ENCODE assay signal across 23 cellular contexts in the genomic region with DNA sequence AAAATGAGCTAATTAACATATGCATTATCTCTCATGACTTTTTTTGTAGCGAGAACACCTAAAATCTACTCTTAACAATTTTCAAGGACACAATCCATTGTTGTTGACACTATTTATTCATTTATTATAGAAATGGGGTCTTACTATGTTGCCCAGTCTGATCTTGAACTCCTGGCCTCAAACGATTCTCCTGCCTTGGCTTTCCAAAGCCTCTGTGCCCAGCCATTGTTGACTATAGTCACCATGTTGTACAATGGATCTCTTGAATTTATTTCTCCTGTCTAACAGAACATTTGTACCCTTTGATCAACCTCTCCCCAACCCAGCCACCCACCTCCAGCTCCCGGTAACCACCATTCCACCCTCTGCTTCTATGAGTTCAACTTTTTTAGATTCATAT. TPM values are rescaled to one million over a fixed set of nuclear protein-coding genes. Genes with fewer than 3 reads are reported as not detected.
DNase-seq lines count a peak whose midpoint lies in the region; ATAC-seq, FAIRE-seq and TF ChIP-seq lines count a peak whose summit lies in the region.
"Had no signal": no experiment of that assay in that cellular context is flagged by ENCODE, and none has a peak within 500 bp of the region (broad histone marks: within the 10 kb centered on the region; RNA-seq: fewer than 3 reads in every experiment).

No MANE protein-coding gene starts in this region.

- POLR2A ChIA-PET in HepG2 (lab: Yijun Ruan, JAX): no interaction called here
- POLR2A ChIA-PET in K562 (lab: Yijun Ruan, JAX): no interaction called here

- H3K36me3 ChIP-seq in HepG2 (replicated peaks in 1 of 2; ENCODE audit: control insufficient read depth in 1 of 2, insufficient read depth in 2 of 2, low read length in 2 of 2) (no peaks in the 10 kb centered on the region), right lobe of liver (no peaks in the 10 kb centered on the region), K562 (ENCODE audit: control insufficient read depth, insufficient read depth, low read length) (no peaks in the 10 kb centered on the region)
- H3K36me3 ChIP-seq: BLaER1 treated with 17β-estradiol and CSF1 and Interleukin-3, amounts not matched to agents 10 nM and 100 nM had no signal

- no peak for TF ChIP-seq EP300 in HepG2 (IDR thresholded peaks at IDR 0.05; ENCODE audit: low read depth in 2 of 2, low read length in 2 of 2)
- no peak for TF ChIP-seq EP300 in HepG2 (CRISPR knock-in tag; IDR thresholded peaks at IDR 0.05; ENCODE audit: borderline replicate concordance)
- TF ChIP-seq EP300 in K562 (IDR thresholded peaks at IDR 0.05; ENCODE audit: low read length): no peak

- no peaks in the 10 kb centered on the region for H3K9me1 ChIP-seq in K562 (ENCODE audit: control insufficient read depth, insufficient read depth, low read length)

- TF ChIP-seq CTCF in HepG2 (CRISPR knock-in tag; IDR thresholded peaks at IDR 0.05): no peak
- TF ChIP-seq CTCF in right lobe of liver (IDR thresholded peaks at IDR 0.05): no peak
- no peak for TF ChIP-seq CTCF in K562 (IDR thresholded peaks at IDR 0.05 in 2 of 3, conservative IDR thresholded peaks at IDR 0.05 in 1 of 3; ENCODE audit: insufficient read depth in 2 of 3, low read depth in 1 of 3, low read length in 3 of 3)

- intact Hi-C loops in HepG2 (cut with micrococcal nuclease; ENCODE audit: unreplicated experiment) (no loop called here), right lobe of liver (cut with DNase I) (no loop called here), K562 (cut with micrococcal nuclease) (no loop called here)

- no peak overlapping the region for H3K27ac ChIP-seq in HepG2 (ENCODE audit: extremely low read length, insufficient read depth, low read length)
- no peak overlapping the region for H3K27ac ChIP-seq in right lobe of liver
- no peak overlapping the region for H3K27ac ChIP-seq in K562 (ENCODE audit: extremely low read depth, low read depth, low read length)
- H3K27ac ChIP-seq: 22Rv1; A549; BLaER1 treated with 17β-estradiol and CSF1 and Interleukin-3, amounts not matched to agents 10 nM and 100 nM; C4-2B had no signal

- H3K79me2 ChIP-seq in HepG2 (ENCODE audit: insufficient read depth, low read length) (no peaks in the 10 kb centered on the region), K562 (ENCODE audit: control insufficient read depth, insufficient read depth, low read length) (no peaks in the 10 kb centered on the region)

- no peak overlapping the region for H3K4me3 ChIP-seq in HepG2 (replicated peaks in 1 of 3; ENCODE audit: insufficient read depth in 1 of 3, low read depth in 2 of 3, low read length in 3 of 3)
- H3K4me3 ChIP-seq in right lobe of liver: no peak overlapping the region
- H3K4me3 ChIP-seq in K562: no peak overlapping the region
- H3K4me3 ChIP-seq: A549; BLaER1 treated with 17β-estradiol and CSF1 and Interleukin-3, amounts not matched to agents 10 nM and 100 nM had no signal

- TF ChIP-seq POLR2A in HepG2 (IDR thresholded peaks at IDR 0.05; ENCODE audit: insufficient read depth in 1 of 2, low read depth in 2 of 2, low read length in 2 of 2) (no peak), right lobe of liver (IDR thresholded peaks at IDR 0.05) (no peak), K562 (conservative IDR thresholded peaks at IDR 0.05) (no peak)

- H3K4me2 ChIP-seq in HepG2 (ENCODE audit: low read depth, low read length) (no peak overlapping the region), K562 (ENCODE audit: insufficient read depth, low read length) (no peak overlapping the region)
- H3K4me2 ChIP-seq: A549; BLaER1 treated with 17β-estradiol and CSF1 and Interleukin-3, amounts not matched to agents 10 nM and 100 nM had no signal

- H3K9ac ChIP-seq in HepG2 (ENCODE audit: insufficient read depth, low read depth, low read length): no peak overlapping the region
- H3K9ac ChIP-seq in K562 (ENCODE audit: insufficient read depth in 1 of 2, low read depth in 2 of 2, low read length in 2 of 2): no peak overlapping the region
- H3K9ac ChIP-seq: BLaER1 treated with 17β-estradiol and CSF1 and Interleukin-3, amounts not matched to agents 10 nM and 100 nM had no signal

- in situ Hi-C loops in HepG2 (cut with HindIII; ENCODE audit: extremely low pct_ligation_motif_present, low pct_unique_long_range_greater_than_20kb): no loop called here
- in situ Hi-C loops in K562 (cut with MboI): no loop called here

- CTCF ChIA-PET in HepG2 (lab: Yijun Ruan, JAX; ENCODE audit: low intra/inter-chr PET ratio, low total read pairs): no interaction called here
- CTCF ChIA-PET in K562 (lab: Yijun Ruan, JAX; ENCODE audit: low intra/inter-chr PET ratio): no interaction called here

- H3K27me3 ChIP-seq in HepG2 (ENCODE audit: control insufficient read depth in 1 of 2, insufficient read depth in 2 of 2, low read length in 2 of 2): no peaks in the 10 kb centered on the region
- H3K27me3 ChIP-seq in right lobe of liver: no peaks in the 10 kb centered on the region
- peaks cover 0 to 8% of the 10 kb centered on the region in 2 experiments; a peak in 1 of 5 replicates for H3K27me3 ChIP-seq in K562 (ENCODE audit: control insufficient read depth in 2 of 2, insufficient read depth in 2 of 2, low read length in 2 of 2)
- H3K27me3 ChIP-seq: BLaER1 treated with 17β-estradiol and CSF1 and Interleukin-3, amounts not matched to agents 10 nM and 100 nM had no signal

- WGBS in HepG2 (ENCODE audit: low lambda C conversion rate): 56% methylated on average over 3 of the region's 3 CpGs
- 86% methylated on average over 3 of the region's 3 CpGs for WGBS in right lobe of liver (ENCODE audit: insufficient coverage, low coverage, low lambda C conversion rate, missing lambda C conversion rate)
- 35% methylated on average over 3 of the region's 3 CpGs for WGBS in K562 (ENCODE audit: insufficient coverage, low coverage, missing lambda C conversion rate)

- TF ChIP-seq RAD21 in HepG2 (CRISPR knock-in tag; IDR thresholded peaks at IDR 0.05) (no peak), K562 (CRISPR knock-in tag; conservative IDR thresholded peaks at IDR 0.05 in 1 of 2, IDR thresholded peaks at IDR 0.05 in 1 of 2) (no peak)

- no peaks in the 10 kb centered on the region for H3K9me3 ChIP-seq in HepG2 (ENCODE audit: low read length)
- H3K9me3 ChIP-seq in right lobe of liver: no peaks in the 10 kb centered on the region
- H3K9me3 ChIP-seq in K562 (replicated peaks; ENCODE audit: control insufficient read depth, insufficient read depth, low read depth, low read length): no peaks in the 10 kb centered on the region
- H3K9me3 ChIP-seq: A549; BLaER1 treated with 17β-estradiol and CSF1 and Interleukin-3, amounts not matched to agents 10 nM and 100 nM; Caco-2 had no signal

- FAIRE-seq in HepG2 (lab: Jason Lieb, UNC) (no peak), K562 (lab: Jason Lieb, UNC) (no peak)
- FAIRE-seq: A549, D721Med, G401.6, GM12891, GM19239 had no signal

- H3K4me1 ChIP-seq in HepG2 (ENCODE audit: insufficient read depth, low read length): peaks cover 7% of the 10 kb centered on the region
- no peaks in the 10 kb centered on the region for H3K4me1 ChIP-seq in right lobe of liver
- no peaks in the 10 kb centered on the region; a peak in 1 of 5 replicates for H3K4me1 ChIP-seq in K562 (replicated peaks in 1 of 2; ENCODE audit: control insufficient read depth in 2 of 2, insufficient read depth in 2 of 2, low read length in 2 of 2)
- H3K4me1 ChIP-seq: A549, Caco-2 had no signal

- H4K20me1 ChIP-seq in HepG2 (ENCODE audit: insufficient read depth, low read length) (no peaks in the 10 kb centered on the region), K562 (replicated peaks; ENCODE audit: control insufficient read depth, insufficient read depth, low read length) (no peaks in the 10 kb centered on the region)
- H4K20me1 ChIP-seq: BLaER1 treated with 17β-estradiol and CSF1 and Interleukin-3, amounts not matched to agents 10 nM and 100 nM had no signal

- ATAC-seq in HepG2: no peak
- no peak for ATAC-seq in right lobe of liver
- no peak for ATAC-seq in K562
- ATAC-seq in HG03342 (IDR thresholded peaks at IDR 0.05; ENCODE audit: unreplicated experiment): no peak
- ATAC-seq: A549; CD8-positive, alpha-beta T cell had no signal

- H2AFZ ChIP-seq in HepG2 (ENCODE audit: low read length) (no peak overlapping the region), K562 (ENCODE audit: low read depth, low read length) (no peak overlapping the region)

- BruUV-seq in HepG2 (replicated peaks; lab: Mats Ljungman, UMichigan) (no TSS peak), K562 (replicated peaks; lab: Mats Ljungman, UMichigan) (no TSS peak)

- DNase-seq in HepG2 (ENCODE audit: low spot score) (no peak), right lobe of liver (no peak), K562 (ENCODE audit: extremely low read depth in 1 of 4, low spot score in 3 of 4) (no peak), NCI-H2029 (lab: John Stamatoyannopoulos, UW) (no peak)
- DNase-seq: AML-193; Caco-2; Calu3; CD4-positive, alpha-beta T cell; CD8-positive, alpha-beta T cell; DMS79 treated with DMSO at 0.1 percent for 48 hours; GF-D8 had no signal

RNA-seq across cellular contexts. Expression of a gene that starts 41.2 kb away (rescaled TPM):
- 0.09 TPM in 1 of 2 replicates, not detected in the other for total RNA-seq in HepG2 (2016; rRNA removed; fragmentation: Illumina TruSeq; extraction: Trizol)
- not detected in 2 replicates for total RNA-seq in HepG2 (2016; cell fraction: cytosol; rRNA removed; fragmentation: Illumina TruSeq; extraction: Trizol; ENCODE audit: low read depth)
- total RNA-seq in HepG2 (2016; cell fraction: insoluble cytoplasmic fraction; rRNA removed; fragmentation: Illumina TruSeq; extraction: Trizol): 0.09 TPM in 1 of 2 replicates, not detected in the other
- total RNA-seq in HepG2 (2016; cell fraction: membrane; rRNA removed; fragmentation: Illumina TruSeq; extraction: Trizol): not detected in 2 replicates
- not detected in 2 replicates for total RNA-seq in HepG2 (2016; cell fraction: nucleus; rRNA removed; fragmentation: Illumina TruSeq; extraction: Trizol)
- 5.6 and 9.2 TPM in 2 replicates for polyA plus RNA-seq in HepG2 (2011; rRNA removed)
- 4.4 and 5.5 TPM in 2 replicates for polyA plus RNA-seq in HepG2 (2011; cell fraction: cytosol; rRNA removed)
- 2.0 and 3.7 TPM in 2 replicates for polyA plus RNA-seq in HepG2 (2011; cell fraction: nucleus; rRNA removed)
- 1.7 and 2.1 TPM in 2 replicates for polyA plus RNA-seq in HepG2 (2012)
- polyA plus RNA-seq in HepG2 (2016; cell fraction: cytosol; fragmentation: Illumina TruSeq; extraction: Trizol; ENCODE audit: low read depth): not detected in 2 replicates
- polyA plus RNA-seq in HepG2 (2016; cell fraction: insoluble cytoplasmic fraction; fragmentation: Illumina TruSeq; extraction: Trizol; ENCODE audit: low read depth): 0.11 TPM in 1 of 2 replicates, not detected in the other
- not detected in 2 replicates for polyA plus RNA-seq in HepG2 (2016; cell fraction: membrane; fragmentation: Illumina TruSeq; extraction: Trizol; ENCODE audit: low read depth)
- not detected in 2 replicates for polyA plus RNA-seq in HepG2 (2016; cell fraction: nucleus; fragmentation: Illumina TruSeq; extraction: Trizol; ENCODE audit: insufficient read depth, low read depth)
- polyA minus RNA-seq in HepG2 (2011; rRNA and poly(A)+ RNA removed; ENCODE audit: low replicate concordance): 0.33 and 12.9 TPM in 2 replicates
- 1.7 and 5.0 TPM in 2 replicates for polyA minus RNA-seq in HepG2 (2011; cell fraction: cytosol; rRNA and poly(A)+ RNA removed)
- 1.3 and 3.2 TPM in 2 replicates for polyA minus RNA-seq in HepG2 (2011; cell fraction: nucleus; rRNA and poly(A)+ RNA removed)
- total RNA-seq in right lobe of liver: 1 to 10 TPM in 1 of 6 experiments, under 1 TPM in 3, not detected in 2; 0.14 to 4.5 (median 0.41) TPM
- not detected in 2 replicates for total RNA-seq in K562 (2011; cell fraction: chromatin; rRNA removed; ENCODE audit: low replicate concordance)
- total RNA-seq in K562 (2011; cell fraction: nucleolus; rRNA removed): not detected in 2 replicates
- total RNA-seq in K562 (2011; cell fraction: nucleoplasm; rRNA removed): not detected in 2 replicates
- total RNA-seq in K562 (2014; rRNA removed): not detected in 2 replicates
- total RNA-seq in K562 (2014; rRNA removed; fragmentation: Illumina TruSeq; extraction: Trizol): not detected in 2 replicates
- not detected in 2 replicates for total RNA-seq in K562 (2015; rRNA removed; fragmentation: Illumina TruSeq; extraction: Trizol)
- not detected in 2 replicates for total RNA-seq in K562 (2021)
- polyA plus RNA-seq in K562 (2011; rRNA removed): not detected in 2 replicates
- not detected in 2 replicates for polyA plus RNA-seq in K562 (2011; cell fraction: cytosol; rRNA removed)
- polyA plus RNA-seq in K562 (2011; cell fraction: nucleus; rRNA removed): not detected in 2 replicates
- polyA plus RNA-seq in K562 (2012): not detected in 2 replicates
- not detected in 2 replicates for polyA plus RNA-seq in K562 (2014; fragmentation: Illumina TruSeq; extraction: Trizol)
- not detected for polyA plus RNA-seq in K562 (2014; fragmentation: Nextera tagmentation; extraction: Ambion mirVana)
- polyA plus RNA-seq in K562 (2014; rRNA removed): not detected in 2 replicates
- not detected in 2 replicates for polyA minus RNA-seq in K562 (2011; rRNA and poly(A)+ RNA removed)
- polyA minus RNA-seq in K562 (2011; cell fraction: cytosol; rRNA and poly(A)+ RNA removed): not detected in 2 replicates
- not detected in 2 replicates for polyA minus RNA-seq in K562 (2011; cell fraction: nucleus; rRNA and poly(A)+ RNA removed)
- total RNA-seq: A172; B cell; Calu3; CD8-positive, alpha-beta T cell had no signal
- polyA plus RNA-seq: BJ had no signal

RNA-seq across cellular contexts. Expression of a gene that starts 54.7 kb away (rescaled TPM):
- 0.11 and 0.20 TPM in 2 replicates for total RNA-seq in HepG2 (2016; rRNA removed; fragmentation: Illumina TruSeq; extraction: Trizol)
- total RNA-seq in HepG2 (2016; cell fraction: cytosol; rRNA removed; fragmentation: Illumina TruSeq; extraction: Trizol; ENCODE audit: low read depth): 0.10 and 0.18 TPM in 2 replicates
- 0.24 and 0.26 TPM in 2 replicates for total RNA-seq in HepG2 (2016; cell fraction: insoluble cytoplasmic fraction; rRNA removed; fragmentation: Illumina TruSeq; extraction: Trizol)
- 0.09 TPM in 1 of 2 replicates, not detected in the other for total RNA-seq in HepG2 (2016; cell fraction: membrane; rRNA removed; fragmentation: Illumina TruSeq; extraction: Trizol)
- total RNA-seq in HepG2 (2016; cell fraction: nucleus; rRNA removed; fragmentation: Illumina TruSeq; extraction: Trizol): 0.16 TPM in 2 replicates
- 12.8 and 20.4 TPM in 2 replicates for polyA plus RNA-seq in HepG2 (2011; rRNA removed)
- 13.9 and 25.5 TPM in 2 replicates for polyA plus RNA-seq in HepG2 (2011; cell fraction: cytosol; rRNA removed)
- 5.3 and 10.7 TPM in 2 replicates for polyA plus RNA-seq in HepG2 (2011; cell fraction: nucleus; rRNA removed)
- polyA plus RNA-seq in HepG2 (2012): 5.5 and 7.2 TPM in 2 replicates
- polyA plus RNA-seq in HepG2 (2016; cell fraction: cytosol; fragmentation: Illumina TruSeq; extraction: Trizol; ENCODE audit: low read depth): 0.09 TPM in 1 of 2 replicates, not detected in the other
- polyA plus RNA-seq in HepG2 (2016; cell fraction: insoluble cytoplasmic fraction; fragmentation: Illumina TruSeq; extraction: Trizol; ENCODE audit: low read depth): 0.15 TPM in 1 of 2 replicates, not detected in the other
- 0.10 and 0.13 TPM in 2 replicates for polyA plus RNA-seq in HepG2 (2016; cell fraction: membrane; fragmentation: Illumina TruSeq; extraction: Trizol; ENCODE audit: low read depth)
- 0.71 and 0.94 TPM in 2 replicates for polyA plus RNA-seq in HepG2 (2016; cell fraction: nucleus; fragmentation: Illumina TruSeq; extraction: Trizol; ENCODE audit: insufficient read depth, low read depth)
- polyA minus RNA-seq in HepG2 (2011; rRNA and poly(A)+ RNA removed; ENCODE audit: low replicate concordance): 26.1 TPM in 1 of 2 replicates, not detected in the other
- 4.7 and 9.5 TPM in 2 replicates for polyA minus RNA-seq in HepG2 (2011; cell fraction: cytosol; rRNA and poly(A)+ RNA removed)
- polyA minus RNA-seq in HepG2 (2011; cell fraction: nucleus; rRNA and poly(A)+ RNA removed): 4.5 and 7.5 TPM in 2 replicates
- total RNA-seq in right lobe of liver: 1 to 10 TPM in 1 of 6 experiments, under 1 TPM in 3, not detected in 2; 0.11 to 4.2 (median 0.36) TPM
- total RNA-seq in K562 (2011; cell fraction: chromatin; rRNA removed; ENCODE audit: low replicate concordance): not detected in 2 replicates
- total RNA-seq in K562 (2011; cell fraction: nucleolus; rRNA removed): not detected in 2 replicates
- not detected in 2 replicates for total RNA-seq in K562 (2011; cell fraction: nucleoplasm; rRNA removed)
- total RNA-seq in K562 (2014; rRNA removed): not detected in 2 replicates
- not detected in 2 replicates for total RNA-seq in K562 (2014; rRNA removed; fragmentation: Illumina TruSeq; extraction: Trizol)
- total RNA-seq in K562 (2015; rRNA removed; fragmentation: Illumina TruSeq; extraction: Trizol): not detected in 2 replicates
- total RNA-seq in K562 (2021): not detected in 2 replicates
- not detected in 2 replicates for polyA plus RNA-seq in K562 (2011; rRNA removed)
- not detected in 2 replicates for polyA plus RNA-seq in K562 (2011; cell fraction: cytosol; rRNA removed)
- polyA plus RNA-seq in K562 (2011; cell fraction: nucleus; rRNA removed): not detected in 2 replicates
- polyA plus RNA-seq in K562 (2012): not detected in 2 replicates
- not detected in 2 replicates for polyA plus RNA-seq in K562 (2014; fragmentation: Illumina TruSeq; extraction: Trizol)
- polyA plus RNA-seq in K562 (2014; fragmentation: Nextera tagmentation; extraction: Ambion mirVana): not detected
- not detected in 2 replicates for polyA plus RNA-seq in K562 (2014; rRNA removed)
- polyA minus RNA-seq in K562 (2011; rRNA and poly(A)+ RNA removed): not detected in 2 replicates
- not detected in 2 replicates for polyA minus RNA-seq in K562 (2011; cell fraction: cytosol; rRNA and poly(A)+ RNA removed)
- polyA minus RNA-seq in K562 (2011; cell fraction: nucleus; rRNA and poly(A)+ RNA removed): not detected in 2 replicates
- total RNA-seq: A172; CD8-positive, alpha-beta T cell had no signal
- polyA plus RNA-seq: A549, BJ had no signal
